Comparison of ENCODE assay signal across 34 cellular contexts in genomic region chr1:197892684-197893083, GRCh38. TPM values are rescaled to one million over a fixed set of nuclear protein-coding genes. Genes with fewer than 3 reads are reported as not detected.
"Had no signal": no experiment of that assay in that cellular context is flagged by ENCODE, and none has a peak within 500 bp of the region (broad histone marks: within the 10 kb centered on the region; RNA-seq: fewer than 3 reads in every experiment).

No MANE protein-coding gene starts in this region.

- H3K4me3 ChIP-seq: adrenal gland, body of pancreas, breast epithelium had no signal

- H3K36me3 ChIP-seq: adrenal gland, brain microvascular endothelial cell, breast epithelium had no signal

- ATAC-seq: activated CD8-positive, alpha-beta T cell treated with anti-CD3 and anti-CD28 coated beads for 36 hours; activated naive CD4-positive, alpha-beta T cell treated with anti-CD3 and anti-CD28 coated beads, Interleukin-2, amount 50 U/mL, for 72 hours; activated T-cell treated with anti-CD3 and anti-CD28 coated beads, Interleukin-2, amount 50 U/mL, for 4 hours; activated T-cell treated with anti-CD3 and anti-CD28 coated beads, Interleukin-2, amount 50 U/mL, for 72 hours; activated T-helper 17 cell treated with anti-CD3 and anti-CD28 coated beads, Interleukin-2, amount 50 U/mL, for 72 hours; body of pancreas had no signal

- H3K27me3 ChIP-seq: body of pancreas, brain microvascular endothelial cell had no signal

- H3K27ac ChIP-seq: adrenal gland, body of pancreas, brain microvascular endothelial cell, breast epithelium, VCaP had no signal

- DNase-seq: activated B cell treated with CpG ODN at 0.5 μM for 24 hours; activated CD4-positive, alpha-beta memory T cell treated with anti-CD3 and anti-CD28 coated beads for 36 hours; activated CD4-positive, alpha-beta T cell treated with anti-CD3 and anti-CD28 coated beads for 4 hours; activated CD4-positive, alpha-beta T cell treated with anti-CD3 and anti-CD28 coated beads, Interleukin-2, amount 10 ng/mL, durations not matched to agents 24 days and 14 days; activated CD4-positive, alpha-beta T cell treated with anti-CD3 and anti-CD28 coated beads, Interleukin-2, amount 50 U/mL, for 1 hour; activated CD4-positive, alpha-beta T cell treated with anti-CD3 and anti-CD28 coated beads, Interleukin-2, amount 50 U/mL, for 4 hours; activated CD4-positive, CD25-positive, alpha-beta regulatory T cell treated with anti-CD3 and anti-CD28 coated beads, Interleukin-2, amount 50 U/mL, for 72 hours; activated CD8-positive, alpha-beta memory T cell treated with anti-CD3 and anti-CD28 coated beads, Interleukin-2, amount 50 U/mL, for 4 hours; activated CD8-positive, alpha-beta T cell treated with anti-CD3 and anti-CD28 coated beads for 36 hours; activated effector memory CD4-positive, alpha-beta T cell treated with anti-CD3 and anti-CD28 coated beads, Interleukin-2, amount 50 U/mL, for 16 hours; activated gamma-delta T cell treated with Interleukin-2 at 50 U/mL for 16 hours; activated naive CD4-positive, alpha-beta T cell; activated naive CD4-positive, alpha-beta T cell treated with anti-CD3 and anti-CD28 coated beads for 36 hours; activated naive CD4-positive, alpha-beta T cell treated with anti-CD3 and anti-CD28 coated beads, Interleukin-2, amount 50 U/mL, for 16 hours; activated naive CD8-positive, alpha-beta T cell treated with anti-CD3 and anti-CD28 coated beads for 36 hours; activated T-cell treated with anti-CD3 and anti-CD28 coated beads for 4 hours; activated T-cell treated with anti-CD3 and anti-CD28 coated beads, Interleukin-2, amount 50 U/mL, for 1 hour; activated T-cell treated with anti-CD3 and anti-CD28 coated beads, Interleukin-2, amount 50 U/mL, for 4 hours; activated T-cell treated with anti-CD3 and anti-CD28 coated beads, Interleukin-2, amount 50 U/mL, for 72 hours; adrenal gland; amniotic stem cell; aorta; body of pancreas; brain microvascular endothelial cell; central memory CD4-positive, alpha-beta T cell; T-helper 2 cell; T-helper 9 cell had no signal

- H3K4me1 ChIP-seq: adrenal gland, body of pancreas, breast epithelium had no signal

- H3K9me3 ChIP-seq: adrenal gland, body of pancreas, breast epithelium had no signal

RNA-seq across cellular contexts. Expression of gene C1orf53, which starts 9.7 kb away (rescaled TPM):
- total RNA-seq: activated T-cell treated with anti-CD3 and anti-CD28 coated beads, Interleukin-2, amount 50 U/mL, for 72 hours had no signal

RNA-seq across cellular contexts. Expression of gene LHX9, which starts 24.5 kb away (rescaled TPM):
- total RNA-seq: activated B cell treated with CpG ODN at 0.5 μM for 24 hours; activated CD4-positive, alpha-beta memory T cell treated with anti-CD3 and anti-CD28 coated beads for 36 hours; activated CD8-positive, alpha-beta memory T cell treated with anti-CD3 and anti-CD28 coated beads for 36 hours; activated CD8-positive, alpha-beta T cell treated with anti-CD3 and anti-CD28 coated beads for 36 hours; activated naive CD4-positive, alpha-beta T cell treated with anti-CD3 and anti-CD28 coated beads for 36 hours; activated naive CD4-positive, alpha-beta T cell treated with anti-CD3 and anti-CD28 coated beads, Interleukin-2, amount 50 U/mL, for 72 hours; activated naive CD8-positive, alpha-beta T cell treated with anti-CD3 and anti-CD28 coated beads for 36 hours; activated T-cell treated with anti-CD3 and anti-CD28 coated beads, Interleukin-2, amount 50 U/mL, for 4 hours; activated T-helper 1 cell treated with anti-CD3 and anti-CD28 coated beads, Interleukin-12 subunit alpha, Interleukin-12 subunit beta, Interleukin-2, Interleukin-4 antibody, amounts not matched to agents 30 ng/mL and 10 ng/mL and 1 ng/mL, durations not matched to agents 14 hours and 24 hours and 36 hours; activated T-helper 17 cell treated with anti-CD3 and anti-CD28 coated beads, Interleukin-2, amount 50 U/mL, for 72 hours; astrocyte; body of pancreas; breast epithelium had no signal
